1 cellular context compared by ENCODE assay signal in genomic region chr7:65770473-65771163, GRCh38.
A peak's percentile ranks its signal among the peaks of the same experiment; 100 is the strongest.
TF ChIP-seq lines count a peak whose summit lies in the region.
"Not testable (repeated sequence)": the region's sequence is repeated elsewhere in the genome, so short reads cannot be mapped to it uniquely, and the experiment has no call there.

No MANE protein-coding gene starts in this region.

TF ChIP-seq in HepG2, 621 proteins besides CTCF, POLR2A, EP300 and RAD21 (continued from another document):
- TF ChIP-seq HOXA3 (CRISPR knock-in tag; IDR thresholded peaks at IDR 0.05) (peak; percentile 68), ZNF280D (CRISPR knock-in tag; IDR thresholded peaks at IDR 0.05) (0 out of 2 replicates have a peak, but pooled peaks have one; percentile 51), UBTF (CRISPR knock-in tag; IDR thresholded peaks at IDR 0.05) (peak; percentile 56), SAP130 (CRISPR knock-in tag; IDR thresholded peaks at IDR 0.05; ENCODE audit: low read depth) (peak; percentile 75), CREM (IDR thresholded peaks at IDR 0.05) (peak; percentile 85), ZNF670 (CRISPR knock-in tag; IDR thresholded peaks at IDR 0.05; ENCODE audit: borderline replicate concordance) (peak; percentile 70; the same call in 1 of the 2 replicates), ZNF776 (CRISPR knock-in tag; IDR thresholded peaks at IDR 0.05) (peak; percentile 57; the same call in 1 of the 2 replicates), ZFY (CRISPR knock-in tag; IDR thresholded peaks at IDR 0.05) (peak; percentile 77)
- not testable (repeated sequence) for TF ChIP-seq CREM (CRISPR knock-in tag; IDR thresholded peaks at IDR 0.05)
TF ChIP-seq in HepG2: peak in this region for 160; not testable (repeated sequence) for 461.
